Comparison of ENCODE assay signal across 8 cellular contexts in genomic region chr2:165794520-165794882, GRCh38. TPM values are rescaled to one million over a fixed set of nuclear protein-coding genes. Genes with fewer than 3 reads are reported as not detected.
DNase-seq lines count a peak whose midpoint lies in the region; ATAC-seq and TF ChIP-seq lines count a peak whose summit lies in the region.

No MANE protein-coding gene starts in this region.

- H3K27ac ChIP-seq in sigmoid colon = peak overlapping the region in 2 of 4 donors; percentile 33 to 43

- H3K27me3 ChIP-seq in sigmoid colon = peaks cover 6 to 29% (median 14%) of the 10 kb centered on the region in 3 donors

- 1 to 2% methylated on average over 18 of the region's 18 CpGs for WGBS in sigmoid colon, 2 donors

- no peak for TF ChIP-seq POLR2A in sigmoid colon (IDR thresholded peaks at IDR 0.05)

- no peak for TF ChIP-seq EP300 in sigmoid colon (IDR thresholded peaks at IDR 0.05)

- peaks cover 10% of the 10 kb centered on the region for H3K36me3 Mint-ChIP-seq in activated naive CD8-positive, alpha-beta T cell treated with anti-CD3 and anti-CD28 coated beads, Interleukin-2, amount 10 ng/mL, durations not matched to agents 7 days and 5 days

- intact Hi-C loops in sigmoid colon (cut with DNase I) = no loop called here

- peaks cover 0 to 18% (median 14%) of the 10 kb centered on the region in 4 donors for H3K4me1 ChIP-seq in sigmoid colon

- peak overlapping the region; percentile 96 for H3K27ac Mint-ChIP-seq in activated naive CD8-positive, alpha-beta T cell treated with anti-CD3 and anti-CD28 coated beads, Interleukin-2, amount 10 ng/mL, durations not matched to agents 7 days and 5 days

- peaks cover 32% of the 10 kb centered on the region for H3K4me1 Mint-ChIP-seq in activated naive CD8-positive, alpha-beta T cell treated with anti-CD3 and anti-CD28 coated beads, Interleukin-2, amount 10 ng/mL, durations not matched to agents 7 days and 5 days

- H3K9me3 Mint-ChIP-seq in activated naive CD8-positive, alpha-beta T cell treated with anti-CD3 and anti-CD28 coated beads, Interleukin-2, amount 10 ng/mL, durations not matched to agents 7 days and 5 days = no peaks in the 10 kb centered on the region

- H3K4me3 ChIP-seq in sigmoid colon = peak overlapping the region in 3 of 4 donors; percentile 37 to 52 (median 50)

- POLR2A ChIA-PET in activated naive CD8-positive, alpha-beta T cell treated with anti-CD3 and anti-CD28 coated beads, Interleukin-2, amount 10 ng/mL, durations not matched to agents 7 days and 5 days (lab: Charles Lee) = no interaction called here

- H3K4me3 Mint-ChIP-seq in activated naive CD8-positive, alpha-beta T cell treated with anti-CD3 and anti-CD28 coated beads, Interleukin-2, amount 10 ng/mL, durations not matched to agents 7 days and 5 days = peak overlapping the region; percentile 92

- ATAC-seq in GM18907 (IDR thresholded peaks at IDR 0.05; ENCODE audit: unreplicated experiment) (peak; percentile 99), HG03135 (IDR thresholded peaks at IDR 0.05; ENCODE audit: unreplicated experiment) (peak; percentile 96)
- ATAC-seq in activated naive CD8-positive, alpha-beta T cell treated with anti-CD3 and anti-CD28 coated beads, Interleukin-2, amount 10 ng/mL, durations not matched to agents 7 days and 5 days (ENCODE audit: low read depth) = peak; percentile 93

- peaks cover 32% of the 10 kb centered on the region for H3K27me3 Mint-ChIP-seq in activated naive CD8-positive, alpha-beta T cell treated with anti-CD3 and anti-CD28 coated beads, Interleukin-2, amount 10 ng/mL, durations not matched to agents 7 days and 5 days

- no peak for TF ChIP-seq CTCF in sigmoid colon (IDR thresholded peaks at IDR 0.05)

- DNase-seq in AG20443 (ENCODE audit: low spot score) (peak; percentile 43), OCI-M1 (lab: John Stamatoyannopoulos, UW) (peak; percentile 74), hepatic stellate cell (ENCODE audit: low spot score) (peak; percentile 65), sigmoid colon (peak; percentile 57), NCI-H446 (lab: John Stamatoyannopoulos, UW) (no peak)
- DNase-seq in activated naive CD8-positive, alpha-beta T cell treated with anti-CD3 and anti-CD28 coated beads, Interleukin-2, amount 10 ng/mL, durations not matched to agents 7 days and 5 days = peak; percentile 66

- H3K9me3 ChIP-seq in sigmoid colon = no peaks in the 10 kb centered on the region

- H3K36me3 ChIP-seq in sigmoid colon = no peaks in the 10 kb centered on the region

RNA-seq across cellular contexts. Expression of gene GALNT3, which starts 0.5 kb away (rescaled TPM):
- 1 to 10 TPM; 4.7 to 5.0 TPM for total RNA-seq in activated naive CD8-positive, alpha-beta T cell treated with anti-CD3 and anti-CD28 coated beads, Interleukin-2, amount 10 ng/mL, durations not matched to agents 7 days and 5 days
- 1 to 10 TPM in 1 of 4 donors, under 1 TPM in 3; 0.16 to 1.1 (median 0.62) TPM for total RNA-seq in sigmoid colon
- 10 to 100 TPM; 16.6 to 33.5 (median 18.6) TPM for polyA plus RNA-seq in sigmoid colon

Comparison
In these comparisons a context has a peak if more than half of its experiments do, and no peak if none do; other contexts are left out.
1. DNase-seq: peak in AG20443 (single experiment), OCI-M1 (single experiment), activated naive CD8-positive, alpha-beta T cell treated with anti-CD3 and anti-CD28 coated beads, Interleukin-2, amount 10 ng/mL, durations not matched to agents 7 days and 5 days (single experiment), hepatic stellate cell (single experiment) and sigmoid colon (single experiment); none in NCI-H446 (0 of 2).
2. Peak in every context shown above with its lines, with median percentiles within 50 percentile points of each other: ATAC-seq.